Comparison of ENCODE assay signal across 22 cellular contexts in genomic region chr15:66929843-66930242, GRCh38.
DNase-seq lines count a peak whose midpoint lies in the region; ATAC-seq and TF ChIP-seq lines count a peak whose summit lies in the region.
"Had no signal": no experiment of that assay in that cellular context is flagged by ENCODE, and none has a peak within 500 bp of the region (broad histone marks: within the 10 kb centered on the region; RNA-seq: fewer than 3 reads in every experiment).

No MANE protein-coding gene starts in this region.

- H3K36me3 ChIP-seq in PC-9 (ENCODE audit: low read depth) (no peaks in the 10 kb centered on the region), body of pancreas (replicated peaks in 1 of 2; ENCODE audit: insufficient read depth in 1 of 2, low read depth in 2 of 2) (no peaks in the 10 kb centered on the region), mucosa of descending colon (ENCODE audit: low read depth) (no peaks in the 10 kb centered on the region), psoas muscle (ENCODE audit: insufficient read depth in 1 of 2, low read depth in 1 of 2) (no peaks in the 10 kb centered on the region), HAP-1 (replicated peaks) (no peaks in the 10 kb centered on the region)
- H3K36me3 ChIP-seq: BE2C had no signal

- no peaks in the 10 kb centered on the region for H4K20me1 ChIP-seq in PC-9 (ENCODE audit: insufficient read depth)

- CTCF ChIA-PET in PC-9 (lab: Charles Lee) = interaction anchor here (0.5 to 0.6 kb wide), 2 partner anchors 76 to 306 kb away, joined by 3 to 8 read pairs; no protein-coding TSS in a partner anchor

- intact Hi-C loops in PC-9 (cut with micrococcal nuclease; ENCODE audit: unreplicated experiment) = loop anchor here (2.0 to 5.0 kb wide), 2 partner anchors 177 to 227 kb away; partner anchors contain the start of gene SMAD6
- intact Hi-C loops in body of pancreas (cut with DNase I) = no loop called here
- intact Hi-C loops in mucosa of descending colon (cut with DNase I, micrococcal nuclease) = no loop called here
- intact Hi-C loops in psoas muscle (cut with DNase I) = no loop called here

- ATAC-seq in body of pancreas = no peak
- ATAC-seq in mucosa of descending colon = peak; percentile 68
- ATAC-seq in psoas muscle = no peak
- ATAC-seq in HG02840 (IDR thresholded peaks at IDR 0.05; ENCODE audit: low FRiP score, unreplicated experiment) = no peak
- ATAC-seq: GM12878 had no signal

- no peaks in the 10 kb centered on the region for H3K9me2 ChIP-seq in PC-9 (ENCODE audit: insufficient read depth)

- no TSS peak for BruUV-seq in PC-9 (replicated peaks; lab: Mats Ljungman, UMichigan)

- no peak overlapping the region for H3K4me3 ChIP-seq in PC-9
- no peak overlapping the region for H3K4me3 ChIP-seq in body of pancreas
- H3K4me3 ChIP-seq in mucosa of descending colon = no peak overlapping the region
- no peak overlapping the region for H3K4me3 ChIP-seq in psoas muscle
- H3K4me3 ChIP-seq in HAP-1 = no peak overlapping the region
- H3K4me3 ChIP-seq: GM12878 had no signal

- H3K27me3 ChIP-seq in PC-9 (ENCODE audit: insufficient read depth, low read depth) (no peaks in the 10 kb centered on the region), body of pancreas (no peaks in the 10 kb centered on the region), psoas muscle (ENCODE audit: insufficient read depth in 3 of 3, low read length in 2 of 3) (peaks cover 0 to 14% (median 2%) of the 10 kb centered on the region in 3 donors), HAP-1 (ENCODE audit: low read depth) (no peaks in the 10 kb centered on the region)
- H3K27me3 ChIP-seq: BE2C had no signal

- POLR2A ChIA-PET in PC-9 (lab: Charles Lee; ENCODE audit: unreplicated experiment) = interaction anchor here (0.6 kb wide), 1 partner anchor 1132 kb away, joined by 3 read pairs; no protein-coding TSS in a partner anchor

- H3K4me1 ChIP-seq in PC-9 (replicated peaks; ENCODE audit: insufficient read depth) (peaks cover 52% of the 10 kb centered on the region), body of pancreas (peaks cover 29% of the 10 kb centered on the region), mucosa of descending colon (ENCODE audit: low read depth) (peaks cover 18% of the 10 kb centered on the region), psoas muscle (no peaks in the 10 kb centered on the region), HAP-1 (peaks cover 14% of the 10 kb centered on the region)
- H3K4me1 ChIP-seq: BE2C had no signal

- H3K27ac ChIP-seq in PC-9 = peak overlapping the region; percentile 93
- H3K27ac ChIP-seq in body of pancreas = peak overlapping the region; percentile 62 to 85 (median 73)
- H3K27ac ChIP-seq in psoas muscle = no peak overlapping the region
- H3K27ac ChIP-seq: HL-60 had no signal

- peak overlapping the region; percentile 85; the same call in 1 of the 2 replicates for H3K4me2 ChIP-seq in PC-9

- no peak for DNase-seq in PC-9
- no peak for DNase-seq in body of pancreas
- no peak for DNase-seq in mucosa of descending colon
- no peak for DNase-seq in psoas muscle
- no peak for DNase-seq in HAP-1 (ENCODE audit: low spot score in 2 of 2)
- no peak for DNase-seq in NCI-H2196 treated with DMSO at 0.1 percent for 48 hours (lab: John Stamatoyannopoulos, UW; ENCODE audit: unreplicated experiment)
- DNase-seq: 8988T; BE2C; C1 segment of cervical spinal cord; CD4-positive, CD25-positive, alpha-beta regulatory T cell; CD8-positive, alpha-beta memory T cell; COR-L47; DMS 273 treated with DMSO at 0.1 percent for 48 hours; DMS53; DND-41; EL; GOT3; H7; IMR-90 had no signal

- TF ChIP-seq POLR2A in body of pancreas (IDR thresholded peaks at IDR 0.05) = no peak

- H3K9me3 ChIP-seq in PC-9 (ENCODE audit: insufficient read depth, low read depth) = peaks cover 12% of the 10 kb centered on the region; the same call in 1 of the 2 replicates
- no peaks in the 10 kb centered on the region for H3K9me3 ChIP-seq in body of pancreas
- H3K9me3 ChIP-seq in mucosa of descending colon = no peaks in the 10 kb centered on the region
- no peaks in the 10 kb centered on the region for H3K9me3 ChIP-seq in psoas muscle
- H3K9me3 ChIP-seq in HAP-1 = peaks cover 8% of the 10 kb centered on the region
- H3K9me3 ChIP-seq: BE2C had no signal

- 95 to 100% methylated on average over 1 of the region's 1 CpG for WGBS in body of pancreas, 2 donors
- 100% methylated on average over 1 of the region's 1 CpG for WGBS in psoas muscle, 3 donors

- no peak overlapping the region for H2AFZ ChIP-seq in PC-9

- H3K79me2 ChIP-seq in PC-9 (ENCODE audit: low read depth) = no peaks in the 10 kb centered on the region

- peaks cover 43% of the 10 kb centered on the region for H3F3A ChIP-seq in PC-9 (ENCODE audit: insufficient read depth, low read depth)

- TF ChIP-seq CTCF in PC-9 (conservative IDR thresholded peaks at IDR 0.05) (no peak), body of pancreas (IDR thresholded peaks at IDR 0.05) (no peak), mucosa of descending colon (IDR thresholded peaks at IDR 0.05) (no peak), psoas muscle (IDR thresholded peaks at IDR 0.05) (no peak)

- in situ Hi-C loops in HAP-1 (cut with MboI; ENCODE audit: low sequenced_read_pairs) = no loop called here
